In genomic region chr11:94543695-94544581, GRCh38 we compare ENCODE assay signal across 8 cellular contexts. TPM values are rescaled to one million over a fixed set of nuclear protein-coding genes. Genes with fewer than 3 reads are reported as not detected.
DNase-seq lines count a peak whose midpoint lies in the region; ATAC-seq and TF ChIP-seq lines count a peak whose summit lies in the region.

FUT4 (plus strand) TSS chr11:94543921; CDS start chr11:94544134, 213 bp downstream.

- H2BK5ac ChIP-seq in H9 (ENCODE audit: insufficient read length, low read length), result no peak within 1 kb of the TSS

- no peak within 1 kb of the TSS for H3K23ac ChIP-seq in H9 (ENCODE audit: insufficient read length, low read depth, low read length)

- no peaks in the 10 kb centered on the region for H4K20me1 ChIP-seq in H9 (ENCODE audit: control insufficient read depth, insufficient read depth, insufficient read length)
- H4K20me1 ChIP-seq in Loucy (ENCODE audit: insufficient read depth, low read length, poor library complexity, severe bottlenecking), result peaks cover 42% of the 10 kb centered on the region

- peak within 1 kb of the TSS; percentile 74 for H3K4me3 ChIP-seq in Loucy (ENCODE audit: low read length, poor library complexity, severe bottlenecking)
- peak within 1 kb of the TSS; percentile 83 for H3K4me3 ChIP-seq in adipocyte (ENCODE audit: low read length)
- H3K4me3 ChIP-seq in heart left ventricle, result peak within 1 kb of the TSS; percentile 41 to 92 (median 77)

- peak within 1 kb of the TSS; percentile 88 to 94 for H3K4me3 Mint-ChIP-seq in H9

- H3K14ac ChIP-seq in H9 (ENCODE audit: insufficient read depth, low read length), result peak within 1 kb of the TSS; percentile 62

- H3K23me2 ChIP-seq in H9 (ENCODE audit: insufficient read length, low read depth, low read length, poor library complexity, severe bottlenecking), result peaks cover 15% of the 10 kb centered on the region

- peaks cover 28% of the 10 kb centered on the region for H3K27me3 Mint-ChIP-seq in H9 (ENCODE audit: low read depth)

- H3K9ac ChIP-seq in H9 (ENCODE audit: extremely low read depth, insufficient read length, low read length) (peak within 1 kb of the TSS; percentile 63), Loucy (ENCODE audit: low read depth, low read length, poor library complexity, severe bottlenecking) (peak within 1 kb of the TSS; percentile 85), adipocyte (ENCODE audit: low read length) (peak within 1 kb of the TSS; percentile 94)

- H2BK12ac ChIP-seq in H9 (ENCODE audit: insufficient read length, low read depth, low read length), result no peak within 1 kb of the TSS

- H3K4me1 Mint-ChIP-seq in H9, result peaks cover 21 to 31% of the 10 kb centered on the region in 2 experiments

- H2BK15ac ChIP-seq in H9 (ENCODE audit: low read depth, low read length), result no peak within 1 kb of the TSS

- no CpG with 5 or more reads among the region's 101 CpGs for WGBS in H9 (ENCODE audit: extremely low coverage, insufficient read length, low lambda C conversion rate)
- WGBS in heart left ventricle, 4 donors, result 1 to 2% (median 1%) methylated on average over 48 to 101 of the region's 101 CpGs

- no peak within 1 kb of the TSS for H3K56ac ChIP-seq in H9 (ENCODE audit: insufficient read length, low read depth, low read length)

- DNase-seq in GM04504 (ENCODE audit: low read depth) (peak; percentile 58), H9 (peak; percentile 90), SW 1271 (lab: John Stamatoyannopoulos, UW) (peak; percentile 97), adipocyte (ENCODE audit: low read depth) (peak; percentile 84), heart left ventricle (peak; percentile 86 to 94 (median 90)), posterior vena cava (ENCODE audit: low spot score) (peak; percentile 97), ureter (ENCODE audit: low spot score) (peak; percentile 88)

- H2BK20ac ChIP-seq in H9 (ENCODE audit: low read depth, low read length, poor library complexity, severe bottlenecking), result no peak within 1 kb of the TSS

- H3K9me3 ChIP-seq in H9 (ENCODE audit: control insufficient read depth, low read depth, low read length) (no peaks in the 10 kb centered on the region), Loucy (ENCODE audit: insufficient read depth, low read depth, low read length) (no peaks in the 10 kb centered on the region), adipocyte (ENCODE audit: control insufficient read depth, low read length) (no peaks in the 10 kb centered on the region), heart left ventricle (no peaks in the 10 kb centered on the region)

- no peak within 1 kb of the TSS for H2BK120ac ChIP-seq in H9 (ENCODE audit: low read depth, low read length, poor library complexity, severe bottlenecking)

- H3K79me2 ChIP-seq in H9 (ENCODE audit: insufficient read depth, low read length) (peaks cover 2% of the 10 kb centered on the region; the same call in 1 of the 2 replicates), Loucy (ENCODE audit: insufficient read depth, low read length) (peaks cover 53% of the 10 kb centered on the region)

- peak; percentile 82 to 95 (median 94) for ATAC-seq in heart left ventricle

- no peak for TF ChIP-seq CTCF in H9 (conservative IDR thresholded peaks at IDR 0.05)
- TF ChIP-seq CTCF in Loucy (conservative IDR thresholded peaks at IDR 0.05; ENCODE audit: low read length), result no peak
- TF ChIP-seq CTCF in heart left ventricle (IDR thresholded peaks at IDR 0.05), result peak in 2 of 12 donors; percentile 10 to 16

- peak in 1 of 2 donors; percentile 43 for TF ChIP-seq POLR2A in heart left ventricle (IDR thresholded peaks at IDR 0.05)

- H4K5ac ChIP-seq in H9 (ENCODE audit: insufficient read length, low read depth, low read length), result no peak within 1 kb of the TSS

- no peaks in the 10 kb centered on the region for H3K9me3 Mint-ChIP-seq in H9

- H2AFZ ChIP-seq in H9 (ENCODE audit: low read length), result no peak within 1 kb of the TSS
- peak within 1 kb of the TSS; percentile 82 for H2AFZ ChIP-seq in Loucy (ENCODE audit: low read length)

- H3K36me3 Mint-ChIP-seq in H9 (ENCODE audit: insufficient read depth in 1 of 3, low read depth in 3 of 3), result peaks cover 0 to 5% (median 0%) of the 10 kb centered on the region in 3 experiments; a peak in 1 of 7 replicates

- peak within 1 kb of the TSS; percentile 72 for H3K18ac ChIP-seq in H9 (ENCODE audit: insufficient read length, low read depth, low read length)

- no peaks in the 10 kb centered on the region for H3F3A ChIP-seq in Loucy (ENCODE audit: low read depth)

- no peak within 1 kb of the TSS for H3T11ph ChIP-seq in H9 (ENCODE audit: low read length)

- peak within 1 kb of the TSS; percentile 80 to 98 (median 94); a peak in 5 of 7 replicates for H3K27ac Mint-ChIP-seq in H9

- peak within 1 kb of the TSS; percentile 47 for H3K4me2 ChIP-seq in H9 (ENCODE audit: insufficient read depth, insufficient read length, low read length)
- peak within 1 kb of the TSS; percentile 76 for H3K4me2 ChIP-seq in Loucy (ENCODE audit: low read depth, low read length, poor library complexity, severe bottlenecking)

- intact Hi-C loops in heart left ventricle (cut with DNase I) (no loop called here), posterior vena cava (cut with DNase I) (no loop called here)

- H3K36me3 ChIP-seq in Loucy (ENCODE audit: insufficient read depth, low read length) (no peaks in the 10 kb centered on the region), adipocyte (ENCODE audit: control insufficient read depth, insufficient read depth, low read length, severe bottlenecking) (peaks cover 2% of the 10 kb centered on the region), heart left ventricle (peaks cover 0 to 5% (median 0%) of the 10 kb centered on the region in 9 donors)

- no peak within 1 kb of the TSS for H3K27ac ChIP-seq in H9 (ENCODE audit: insufficient read length, low read depth, low read length)
- H3K27ac ChIP-seq in heart left ventricle, result peak within 1 kb of the TSS; percentile 90 to 99 (median 96)

- no peaks in the 10 kb centered on the region for H3K9me2 ChIP-seq in Loucy (replicated peaks; ENCODE audit: low read depth, low read length)

- H3K79me1 ChIP-seq in H9 (ENCODE audit: insufficient read depth, low read depth, low read length, poor library complexity, severe bottlenecking), result no peaks in the 10 kb centered on the region

- no peak within 1 kb of the TSS for H2AK5ac ChIP-seq in H9 (ENCODE audit: insufficient read length, low read length)

- H4K91ac ChIP-seq in H9 (ENCODE audit: insufficient read length, low read depth, low read length), result no peak within 1 kb of the TSS

- H3K4ac ChIP-seq in H9 (ENCODE audit: low read depth, low read length), result no peak within 1 kb of the TSS

- no peak within 1 kb of the TSS for H4K8ac ChIP-seq in H9 (replicated peaks; ENCODE audit: insufficient read length, low read depth, low read length)

- no peaks in the 10 kb centered on the region; the same call in 1 of the 2 replicates for H3K4me1 ChIP-seq in H9 (ENCODE audit: insufficient read depth, low read length)
- peaks cover 44% of the 10 kb centered on the region for H3K4me1 ChIP-seq in Loucy (ENCODE audit: insufficient read depth, low read length, poor library complexity, severe bottlenecking)
- peaks cover 40% of the 10 kb centered on the region for H3K4me1 ChIP-seq in adipocyte (ENCODE audit: control insufficient read depth, insufficient read depth, low read length)
- peaks cover 0 to 55% (median 27%) of the 10 kb centered on the region in 12 donors for H3K4me1 ChIP-seq in heart left ventricle

- peaks cover 9% of the 10 kb centered on the region; the same call in 1 of the 2 replicates for H3K27me3 ChIP-seq in H9 (ENCODE audit: insufficient read depth, low read length)
- H3K27me3 ChIP-seq in Loucy (ENCODE audit: insufficient read depth, low read length, poor library complexity, severe bottlenecking), result no peaks in the 10 kb centered on the region
- no peaks in the 10 kb centered on the region for H3K27me3 ChIP-seq in adipocyte (replicated peaks; ENCODE audit: control insufficient read depth, insufficient read depth, low read length)
- no peaks in the 10 kb centered on the region for H3K27me3 ChIP-seq in heart left ventricle

RNA-seq across cellular contexts. Expression of gene FUT4, which starts in this region (rescaled TPM):
- 5.3 and 5.4 TPM in 2 replicates for total RNA-seq in H9 (2021)
- total RNA-seq in heart left ventricle, result 1 to 10 TPM; 1.0 to 4.7 (median 1.3) TPM
- 1 to 10 TPM in 1 of 2 donors, under 1 TPM in 1; 0.46 to 1.0 TPM for polyA plus RNA-seq in heart left ventricle
- total RNA-seq in posterior vena cava, result 1 to 10 TPM; 5.3 to 6.8 TPM
- total RNA-seq in ureter, result 6.6 TPM
